22 cellular contexts compared by ENCODE assay signal in the genomic region with DNA sequence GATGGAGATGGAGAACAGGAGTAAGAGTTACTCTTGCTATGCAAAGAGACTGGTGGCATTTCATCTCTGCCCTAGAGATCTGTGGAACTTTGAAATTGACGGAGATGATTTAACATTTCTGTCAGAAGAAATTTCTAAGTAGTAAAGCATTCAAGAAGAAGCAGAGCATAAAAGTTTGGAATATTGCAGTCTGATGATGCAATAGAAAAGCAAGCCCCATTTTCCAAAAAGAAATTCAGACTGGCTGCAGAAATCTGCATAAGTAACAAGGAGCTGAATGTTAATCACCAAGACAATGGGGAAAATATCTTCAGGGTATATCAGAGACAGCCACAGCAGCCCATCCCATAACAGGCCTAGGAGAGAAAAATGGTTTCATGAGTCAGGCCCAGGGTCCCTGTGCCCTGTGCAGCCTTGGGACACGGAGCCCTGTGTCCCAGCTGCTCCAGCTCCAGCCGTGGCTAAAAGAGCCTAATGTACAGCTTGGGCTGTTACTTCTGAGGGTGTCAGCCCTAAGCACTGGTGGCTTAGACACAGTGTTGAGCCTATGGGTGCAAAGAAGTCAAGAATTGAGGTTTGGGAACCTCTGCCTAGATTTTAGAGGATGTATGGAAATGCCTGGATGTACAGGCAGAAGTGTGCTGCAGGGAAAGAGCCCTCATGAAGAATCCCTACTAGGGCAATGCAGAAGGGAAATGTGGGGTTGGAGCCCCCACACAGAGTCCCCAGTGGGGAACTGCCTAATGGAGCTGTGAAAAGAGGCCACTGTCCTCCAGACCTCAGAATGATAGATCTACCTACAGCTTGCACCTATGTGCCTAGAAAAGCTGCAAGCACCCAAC.
"Had no signal": no experiment of that assay in that cellular context is flagged by ENCODE, and none has a peak within 500 bp of the region (broad histone marks: within the 10 kb centered on the region; RNA-seq: fewer than 3 reads in every experiment).

No MANE protein-coding gene starts in this region.

- ATAC-seq: SK-N-SH treated with all-trans-retinoic acid at 6 μM for 48 hours had no signal

- H3K36me3 ChIP-seq: MG63 had no signal

- H3K27me3 ChIP-seq: MG63 had no signal

- DNase-seq: Karpas-422, KG1, MG63, NCI-H1092, NCI-H1105 treated with DMSO at 0.1 percent for 48 hours, NCI-H1417 treated with DMSO at 0.1 percent for 48 hours, NCI-H146, NCI-H1694 treated with DMSO at 0.1 percent for 48 hours, NCI-H1930, NCI-H2081, NCI-H2171, NCI-H226, NCI-H446, NCI-H510A, NCI-H524 treated with DMSO at 0.1 percent for 48 hours, NCI-H69, NCI-H774, Right ventricle myocardium superior, RPMI8226, SIG-M5 had no signal

- H3K27ac ChIP-seq: HL-60 had no signal

- H3K4me3 ChIP-seq: MG63 had no signal
